Comparison of ENCODE assay signal across 1 cellular context in genomic region chr15:72319360-72319984, GRCh38.
A peak's percentile ranks its signal among the peaks of the same experiment; 100 is the strongest.
TF ChIP-seq lines count a peak whose summit lies in the region.

No MANE protein-coding gene starts in this region.

TF ChIP-seq in K562, 482 proteins besides CTCF, POLR2A, EP300 and RAD21 (continued from another document):
- TF ChIP-seq FIP1L1 (IDR thresholded peaks at IDR 0.05; ENCODE audit: low read depth, low read length, poor library complexity, severe bottlenecking): peak; percentile 23
- TF ChIP-seq LCOR (CRISPR knock-in tag; IDR thresholded peaks at IDR 0.05): peak; percentile 83; the same call in 1 of the 2 replicates
- TF ChIP-seq, protein P1, sequence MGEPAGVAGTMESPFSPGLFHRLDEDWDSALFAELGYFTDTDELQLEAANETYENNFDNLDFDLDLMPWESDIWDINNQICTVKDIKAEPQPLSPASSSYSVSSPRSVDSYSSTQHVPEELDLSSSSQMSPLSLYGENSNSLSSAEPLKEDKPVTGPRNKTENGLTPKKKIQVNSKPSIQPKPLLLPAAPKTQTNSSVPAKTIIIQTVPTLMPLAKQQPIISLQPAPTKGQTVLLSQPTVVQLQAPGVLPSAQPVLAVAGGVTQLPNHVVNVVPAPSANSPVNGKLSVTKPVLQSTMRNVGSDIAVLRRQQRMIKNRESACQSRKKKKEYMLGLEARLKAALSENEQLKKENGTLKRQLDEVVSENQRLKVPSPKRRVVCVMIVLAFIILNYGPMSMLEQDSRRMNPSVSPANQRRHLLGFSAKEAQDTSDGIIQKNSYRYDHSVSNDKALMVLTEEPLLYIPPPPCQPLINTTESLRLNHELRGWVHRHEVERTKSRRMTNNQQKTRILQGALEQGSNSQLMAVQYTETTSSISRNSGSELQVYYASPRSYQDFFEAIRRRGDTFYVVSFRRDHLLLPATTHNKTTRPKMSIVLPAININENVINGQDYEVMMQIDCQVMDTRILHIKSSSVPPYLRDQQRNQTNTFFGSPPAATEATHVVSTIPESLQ (CRISPR knock-in tag; IDR thresholded peaks at IDR 0.05): peak; percentile 98
- TF ChIP-seq MED1 (CRISPR knock-in tag; IDR thresholded peaks at IDR 0.05; ENCODE audit: borderline replicate concordance): 0 out of 2 replicates have a peak, but pooled peaks have one; percentile 29
- TF ChIP-seq ZNF354B (CRISPR knock-in tag; IDR thresholded peaks at IDR 0.05): no peak
- TF ChIP-seq ZBTB26 (CRISPR knock-in tag; IDR thresholded peaks at IDR 0.05): no peak
- peak; percentile 32; the same call in 1 of the 2 replicates for TF ChIP-seq POLR2G (IDR thresholded peaks at IDR 0.05; ENCODE audit: low read depth, low read length)
- no peak for TF ChIP-seq ELF4 (CRISPR knock-in tag; IDR thresholded peaks at IDR 0.05)
- TF ChIP-seq GABPB2 (CRISPR knock-in tag; conservative IDR thresholded peaks at IDR 0.05): no peak
- TF ChIP-seq TEAD4 (IDR thresholded peaks at IDR 0.05; ENCODE audit: low read length): no peak
- TF ChIP-seq TEAD4 (CRISPR knock-in tag; IDR thresholded peaks at IDR 0.05; ENCODE audit: borderline replicate concordance): peak; percentile 88; the same call in 1 of the 2 replicates
- TF ChIP-seq HMGN3 (IDR thresholded peaks at IDR 0.05; ENCODE audit: borderline replicate concordance, extremely low read depth, insufficient read length, low read depth, low read length): peak; percentile 16
- TF ChIP-seq YY1 (IDR thresholded peaks at IDR 0.05; ENCODE audit: borderline replicate concordance in 1 of 3, control insufficient read depth in 1 of 3, extremely low read depth in 1 of 3, insufficient read depth in 3 of 3, insufficient read length in 1 of 3, insufficient replicate concordance in 2 of 3, low read depth in 1 of 3, low read length in 2 of 3): peak; percentile 13 to 79 (median 62)
- peak in 1 of 2 experiments; percentile 75; a peak in 1 of 4 replicates for TF ChIP-seq RCOR1 (IDR thresholded peaks at IDR 0.05; ENCODE audit: borderline replicate concordance in 1 of 2, low read depth in 2 of 2, low read length in 2 of 2)
- peak; percentile 27; the same call in 1 of the 2 replicates for TF ChIP-seq BHLHE40 (IDR thresholded peaks at IDR 0.05; ENCODE audit: low read length)
- no peak for TF ChIP-seq SP2 (IDR thresholded peaks at IDR 0.05; ENCODE audit: extremely low read depth, low read depth, low read length, poor library complexity, severe bottlenecking)
- TF ChIP-seq ETS1 (conservative IDR thresholded peaks at IDR 0.05; ENCODE audit: control insufficient read depth, low read depth, low read length): peak; percentile 28; the same call in 1 of the 2 replicates
- TF ChIP-seq ZNF282 (CRISPR knock-in tag; IDR thresholded peaks at IDR 0.05): peak; percentile 88; the same call in 1 of the 2 replicates
- TF ChIP-seq XRCC3 (IDR thresholded peaks at IDR 0.05): no peak
- no peak for TF ChIP-seq PTRF (tag; IDR thresholded peaks at IDR 0.05)
- TF ChIP-seq PRMT5 (CRISPR knock-in tag; IDR thresholded peaks at IDR 0.05): peak; percentile 83; the same call in 1 of the 2 replicates
- peak; percentile 76; the same call in 1 of the 2 replicates for TF ChIP-seq ATF2 (CRISPR knock-in tag; IDR thresholded peaks at IDR 0.05)
TF ChIP-seq in K562: peak in this region for 90.
